ENCODE assay signal across 15 cellular contexts in genomic region chr11:62752177-62752785, GRCh38. TPM values are rescaled to one million over a fixed set of nuclear protein-coding genes. Genes with fewer than 3 reads are reported as not detected.
DNase-seq lines count a peak whose midpoint lies in the region; ATAC-seq lines count a peak whose summit lies in the region.
"Had no signal": no experiment of that assay in that cellular context is flagged by ENCODE, and none has a peak within 500 bp of the region (broad histone marks: within the 10 kb centered on the region; RNA-seq: fewer than 3 reads in every experiment).

No MANE protein-coding gene starts in this region.

- H3K27me3 Mint-ChIP-seq in T-helper 1 cell treated with Interleukin-12 subunit alpha and Interleukin-12 subunit beta and Interleukin-4 antibody, amounts not matched to agents 30 μg/mL and 1 μg/mL, for 36 hours (ENCODE audit: low read depth) = no peaks in the 10 kb centered on the region
- H3K27me3 Mint-ChIP-seq in stimulated activated naive CD8-positive, alpha-beta T cell treated with anti-CD3 and anti-CD28 coated beads, Interleukin-15, Interleukin-2, amounts not matched to agents 100 ng/mL and 50 ng/mL, for 24 hours = no peaks in the 10 kb centered on the region
- no peaks in the 10 kb centered on the region for H3K27me3 Mint-ChIP-seq in naive thymus-derived CD8-positive, alpha-beta T cell
- H3K27me3 Mint-ChIP-seq: IgD-negative memory B cell had no signal

- no peaks in the 10 kb centered on the region for H3K9me3 Mint-ChIP-seq in T-helper 1 cell treated with Interleukin-12 subunit alpha and Interleukin-12 subunit beta and Interleukin-4 antibody, amounts not matched to agents 30 μg/mL and 1 μg/mL, for 36 hours
- no peaks in the 10 kb centered on the region for H3K9me3 Mint-ChIP-seq in stimulated activated naive CD8-positive, alpha-beta T cell treated with anti-CD3 and anti-CD28 coated beads, Interleukin-15, Interleukin-2, amounts not matched to agents 100 ng/mL and 50 ng/mL, for 24 hours
- no peaks in the 10 kb centered on the region for H3K9me3 Mint-ChIP-seq in naive thymus-derived CD8-positive, alpha-beta T cell
- H3K9me3 Mint-ChIP-seq: IgD-negative memory B cell had no signal

- no peak overlapping the region for H3K27ac Mint-ChIP-seq in T-helper 1 cell treated with Interleukin-12 subunit alpha and Interleukin-12 subunit beta and Interleukin-4 antibody, amounts not matched to agents 30 μg/mL and 1 μg/mL, for 36 hours
- peak overlapping the region; percentile 34 for H3K27ac Mint-ChIP-seq in stimulated activated naive CD8-positive, alpha-beta T cell treated with anti-CD3 and anti-CD28 coated beads, Interleukin-15, Interleukin-2, amounts not matched to agents 100 ng/mL and 50 ng/mL, for 24 hours
- H3K27ac Mint-ChIP-seq in naive thymus-derived CD8-positive, alpha-beta T cell = peak overlapping the region in 5 of 10 donors; percentile 66 to 99 (median 76)
- H3K27ac Mint-ChIP-seq: IgD-negative memory B cell had no signal

- DNase-seq in T-helper 1 cell = no peak
- no peak for DNase-seq in stimulated activated naive CD8-positive, alpha-beta T cell treated with anti-CD3 and anti-CD28 coated beads, Interleukin-15, Interleukin-2, amounts not matched to agents 100 U/mL and 50 U/mL, for 24 hours
- no peak for DNase-seq in naive thymus-derived CD8-positive, alpha-beta T cell
- DNase-seq in NCI-H82 treated with DMSO at 0.1 percent for 48 hours (lab: John Stamatoyannopoulos, UW; ENCODE audit: unreplicated experiment) = no peak
- DNase-seq: activated CD8-positive, alpha-beta memory T cell treated with anti-CD3 and anti-CD28 coated beads, Interleukin-2, amount 50 U/mL, for 48 hours; DMS53; gastrocnemius medialis; GOT3; NCI-H187 had no signal

- ATAC-seq in stimulated activated naive CD8-positive, alpha-beta T cell treated with anti-CD3 and anti-CD28 coated beads, Interleukin-15, Interleukin-2, amounts not matched to agents 100 U/mL and 50 U/mL, for 24 hours = no peak
- no peak for ATAC-seq in naive thymus-derived CD8-positive, alpha-beta T cell
- no peak for ATAC-seq in HG02852 (IDR thresholded peaks at IDR 0.05; ENCODE audit: unreplicated experiment)
- no peak for ATAC-seq in HG03439 (IDR thresholded peaks at IDR 0.05; ENCODE audit: unreplicated experiment)
- ATAC-seq: gastrocnemius medialis, mucosa of descending colon had no signal

- peaks cover 19% of the 10 kb centered on the region for H3K4me1 Mint-ChIP-seq in T-helper 1 cell treated with Interleukin-12 subunit alpha and Interleukin-12 subunit beta and Interleukin-4 antibody, amounts not matched to agents 30 μg/mL and 1 μg/mL, for 36 hours (ENCODE audit: low read depth)
- H3K4me1 Mint-ChIP-seq in stimulated activated naive CD8-positive, alpha-beta T cell treated with anti-CD3 and anti-CD28 coated beads, Interleukin-15, Interleukin-2, amounts not matched to agents 100 ng/mL and 50 ng/mL, for 24 hours (ENCODE audit: low read depth) = peaks cover 35% of the 10 kb centered on the region
- H3K4me1 Mint-ChIP-seq in naive thymus-derived CD8-positive, alpha-beta T cell = peaks cover 11 to 49% (median 31%) of the 10 kb centered on the region in 4 donors

- POLR2A ChIA-PET in naive thymus-derived CD8-positive, alpha-beta T cell (lab: Charles Lee) = interaction anchor here (0.6 to 6.6 kb wide), 14 partner anchors 9 to 161 kb away, joined by 3 to 165 read pairs (median 16); partner anchors contain the start of genes BSCL2, C11orf98, GNG3 and HNRNPUL2

- H3K36me3 Mint-ChIP-seq in T-helper 1 cell treated with Interleukin-12 subunit alpha and Interleukin-12 subunit beta and Interleukin-4 antibody, amounts not matched to agents 30 μg/mL and 1 μg/mL, for 36 hours (ENCODE audit: low read depth) = peaks cover 3% of the 10 kb centered on the region
- H3K36me3 Mint-ChIP-seq in stimulated activated naive CD8-positive, alpha-beta T cell treated with anti-CD3 and anti-CD28 coated beads, Interleukin-15, Interleukin-2, amounts not matched to agents 100 ng/mL and 50 ng/mL, for 24 hours (ENCODE audit: low read depth) = peaks cover 5% of the 10 kb centered on the region
- H3K36me3 Mint-ChIP-seq in naive thymus-derived CD8-positive, alpha-beta T cell = peaks cover 0 to 22% (median 0%) of the 10 kb centered on the region in 3 donors
- H3K36me3 Mint-ChIP-seq: IgD-negative memory B cell had no signal

- H3K4me3 Mint-ChIP-seq in T-helper 1 cell treated with Interleukin-12 subunit alpha and Interleukin-12 subunit beta and Interleukin-4 antibody, amounts not matched to agents 30 μg/mL and 1 μg/mL, for 36 hours = peak overlapping the region; percentile 96
- no peak overlapping the region for H3K4me3 Mint-ChIP-seq in stimulated activated naive CD8-positive, alpha-beta T cell treated with anti-CD3 and anti-CD28 coated beads, Interleukin-15, Interleukin-2, amounts not matched to agents 100 ng/mL and 50 ng/mL, for 24 hours
- peak overlapping the region in 8 of 10 donors; percentile 36 to 97 (median 78) for H3K4me3 Mint-ChIP-seq in naive thymus-derived CD8-positive, alpha-beta T cell

RNA-seq across cellular contexts. Expression of gene ZBTB3, which starts 1.7 kb away (rescaled TPM):
- 10 to 100 TPM; 27.3 to 27.6 TPM for total RNA-seq in naive thymus-derived CD8-positive, alpha-beta T cell
- polyA plus RNA-seq in naive thymus-derived CD8-positive, alpha-beta T cell = 1 to 10 TPM; 2.1 to 6.7 (median 3.6) TPM

RNA-seq across cellular contexts. Expression of gene POLR2G, which starts 9.1 kb away (rescaled TPM):
- 10 to 100 TPM; 87.8 to 94.0 TPM for total RNA-seq in naive thymus-derived CD8-positive, alpha-beta T cell
- polyA plus RNA-seq in naive thymus-derived CD8-positive, alpha-beta T cell = 100 to 1,000 TPM; 255 to 266 (median 259) TPM

RNA-seq across cellular contexts. Expression of gene TAF6L, which starts 18.9 kb away (rescaled TPM):
- 10 to 100 TPM; 28.6 to 34.9 TPM for total RNA-seq in naive thymus-derived CD8-positive, alpha-beta T cell
- 10 to 100 TPM in 1 of 3 donors, 1 to 10 TPM in 2; 8.7 to 10.8 (median 8.9) TPM for polyA plus RNA-seq in naive thymus-derived CD8-positive, alpha-beta T cell

RNA-seq across cellular contexts. Expression of gene TTC9C, which starts 24.0 kb away (rescaled TPM):
- total RNA-seq in naive thymus-derived CD8-positive, alpha-beta T cell = 10 to 100 TPM; 46.1 to 47.6 TPM
- polyA plus RNA-seq in naive thymus-derived CD8-positive, alpha-beta T cell = 10 to 100 TPM in 2 of 3 donors, 1 to 10 TPM in 1; 8.5 to 18.8 (median 15.4) TPM

RNA-seq across cellular contexts. Expression of gene HNRNPUL2, which starts 25.0 kb away (rescaled TPM):
- 10 to 100 TPM; 81.6 to 84.0 TPM for total RNA-seq in naive thymus-derived CD8-positive, alpha-beta T cell
- polyA plus RNA-seq in naive thymus-derived CD8-positive, alpha-beta T cell = 1 to 10 TPM in 2 of 3 donors, under 1 TPM in 1; 0.99 to 3.0 (median 1.0) TPM
